23 cellular contexts compared by ENCODE assay signal in genomic region chr1:84353665-84354064, GRCh38. TPM values are rescaled to one million over a fixed set of nuclear protein-coding genes. Genes with fewer than 3 reads are reported as not detected.
A peak's percentile ranks its signal among the peaks of the same experiment; 100 is the strongest.
DNase-seq lines count a peak whose midpoint lies in the region; TF ChIP-seq lines count a peak whose summit lies in the region.
"Had no signal": no experiment of that assay in that cellular context is flagged by ENCODE, and none has a peak within 500 bp of the region (broad histone marks: within the 10 kb centered on the region; RNA-seq: fewer than 3 reads in every experiment).

No MANE protein-coding gene starts in this region.

- H4K20me1 ChIP-seq in smooth muscle cell (ENCODE audit: low read depth) = no peaks in the 10 kb centered on the region

- H3K4me3 ChIP-seq in fibroblast of the aortic adventitia (ENCODE audit: low read depth, low read length) (no peak overlapping the region), smooth muscle cell (no peak overlapping the region)
- H3K4me3 ChIP-seq: left lung, testis had no signal

- peak; percentile 22 for DNase-seq in GM03348 (ENCODE audit: low spot score)
- peak; percentile 59 for DNase-seq in RPMI7951 (ENCODE audit: low read depth)
- DNase-seq in fibroblast of the aortic adventitia (ENCODE audit: low read depth) = peak; percentile 78
- no peak for DNase-seq in smooth muscle cell (lab: John Stamatoyannopoulos, UW; ENCODE audit: unreplicated experiment)
- no peak for DNase-seq in RKO (ENCODE audit: low spot score)
- no peak for DNase-seq in inferior parietal cortex (ENCODE audit: extremely low spot score)
- no peak for DNase-seq in activated CD4-positive, alpha-beta T cell treated with anti-CD3 and anti-CD28 coated beads for 1 hour
- DNase-seq: activated naive CD8-positive, alpha-beta T cell treated with anti-CD3 and anti-CD28 coated beads for 36 hours; Calu3; erythroblast; H7; left lung; MM.1S; NCI-H1694; NCI-H345; stimulated activated CD4-positive, alpha-beta T cell treated with anti-CD3 and anti-CD28 coated beads, Interleukin-15, amount 100 ng/mL, for 24 hours; testis had no signal

- H3K27ac ChIP-seq in smooth muscle cell (ENCODE audit: low read depth) = peak overlapping the region; percentile 32
- H3K27ac ChIP-seq: left lung, neutrophil, testis had no signal

- peak overlapping the region; percentile 56 for H3K4me2 ChIP-seq in smooth muscle cell

- no peak overlapping the region for H3K9ac ChIP-seq in smooth muscle cell (ENCODE audit: low read depth)

- WGBS in smooth muscle cell (ENCODE audit: low lambda C conversion rate) = 64% methylated on average over 4 of the region's 4 CpGs

- peak overlapping the region; percentile 47 for H2AFZ ChIP-seq in smooth muscle cell (ENCODE audit: low read depth)

- H3K79me2 ChIP-seq in smooth muscle cell (ENCODE audit: low read depth) = no peaks in the 10 kb centered on the region

- H3K4me1 ChIP-seq in smooth muscle cell (ENCODE audit: low read depth) = no peaks in the 10 kb centered on the region
- H3K4me1 ChIP-seq: left lung, testis had no signal

- no peak for TF ChIP-seq CTCF in fibroblast of the aortic adventitia (IDR thresholded peaks at IDR 0.05; ENCODE audit: insufficient read depth, low read length)
- no peak for TF ChIP-seq CTCF in smooth muscle cell (IDR thresholded peaks at IDR 0.05; ENCODE audit: borderline replicate concordance, insufficient read depth, poor library complexity, severe bottlenecking)

- peaks cover 16% of the 10 kb centered on the region for H3F3A ChIP-seq in smooth muscle cell (ENCODE audit: low read depth)

- H3K36me3 ChIP-seq in smooth muscle cell (ENCODE audit: low read depth) = no peaks in the 10 kb centered on the region
- H3K36me3 ChIP-seq: left lung, neutrophil had no signal

- H3K9me3 ChIP-seq in smooth muscle cell (replicated peaks; ENCODE audit: low read depth) = no peaks in the 10 kb centered on the region
- H3K9me3 ChIP-seq: left lung, neutrophil, testis had no signal

- no peaks in the 10 kb centered on the region for H3K27me3 ChIP-seq in smooth muscle cell (ENCODE audit: low read depth)
- H3K27me3 ChIP-seq: left lung, neutrophil, testis had no signal

RNA-seq across cellular contexts. Expression of gene DNASE2B, which starts 44.6 kb away (rescaled TPM):
- not detected in 2 replicates for total RNA-seq in RPMI7951 (2014; rRNA removed; shearing (Covaris generic))
- total RNA-seq in fibroblast of the aortic adventitia (ENCODE audit: low replicate concordance) (not detected in 2 replicates), smooth muscle cell (not detected in 2 replicates)
- polyA plus RNA-seq in smooth muscle cell = not detected in 2 replicates
- total RNA-seq: activated naive CD8-positive, alpha-beta T cell treated with anti-CD3 and anti-CD28 coated beads for 36 hours; bronchial epithelial cell; Calu3; G401; HepG2; mononuclear cell had no signal
- polyA plus RNA-seq: BJ, HepG2 had no signal

RNA-seq across cellular contexts. Expression of gene SAMD13, which starts 52.2 kb away (rescaled TPM):
- 2.9 and 3.5 TPM in 2 replicates for total RNA-seq in RPMI7951 (2014; rRNA removed; shearing (Covaris generic))
- total RNA-seq in fibroblast of the aortic adventitia (ENCODE audit: low replicate concordance) (1.4 and 3.1 TPM in 2 replicates), smooth muscle cell (0.54 and 2.7 TPM in 2 replicates)
- polyA plus RNA-seq in smooth muscle cell = 0.66 and 1.0 TPM in 2 replicates
- total RNA-seq: G401 had no signal

Comparison
In these comparisons a context has a peak if more than half of its experiments do, and no peak if none do; other contexts are left out.
1. DNase-seq: peak in GM03348 (single experiment), RPMI7951 (single experiment) and fibroblast of the aortic adventitia (single experiment); none in smooth muscle cell (single experiment), RKO (single experiment), inferior parietal cortex (single experiment) and activated CD4-positive, alpha-beta T cell treated with anti-CD3 and anti-CD28 coated beads for 1 hour (single experiment).